In the genomic region with DNA sequence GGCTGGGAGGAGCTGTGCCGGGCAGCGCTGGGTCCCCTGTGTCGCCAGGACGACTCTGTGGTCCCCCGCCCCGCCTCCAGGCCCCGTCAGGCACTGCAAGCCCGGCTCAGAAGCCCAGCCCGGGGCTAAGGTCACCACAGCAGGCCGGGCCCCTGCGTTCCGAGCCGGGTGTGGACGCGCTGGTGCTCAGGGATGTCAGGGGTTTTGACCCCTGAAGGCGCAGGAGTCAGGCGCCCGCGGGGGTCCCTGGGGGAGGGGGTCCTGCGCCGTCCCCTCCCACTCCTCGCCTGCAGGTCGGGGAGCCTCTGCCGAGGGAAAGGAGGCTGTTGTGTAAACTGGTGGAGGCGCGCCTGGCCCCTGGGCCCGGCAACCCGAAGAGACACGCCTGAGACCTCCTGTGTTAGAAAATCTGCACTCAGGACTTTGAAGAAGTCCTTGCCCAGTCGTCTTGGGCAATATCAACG, we compare ENCODE assay signal across 12 cellular contexts. TPM values are rescaled to one million over a fixed set of nuclear protein-coding genes. Genes with fewer than 3 reads are reported as not detected.
DNase-seq lines count a peak whose midpoint lies in the region; ATAC-seq and TF ChIP-seq lines count a peak whose summit lies in the region.
"Had no signal": no experiment of that assay in that cellular context is flagged by ENCODE, and none has a peak within 500 bp of the region (broad histone marks: within the 10 kb centered on the region; RNA-seq: fewer than 3 reads in every experiment).

No MANE protein-coding gene starts in this region.

- H3K4me1 ChIP-seq in endodermal cell (ENCODE audit: control insufficient read depth, insufficient read depth, low read length) (no peaks in the 10 kb centered on the region), mucosa of rectum (ENCODE audit: control insufficient read depth in 2 of 2, insufficient read depth in 2 of 2, low read length in 2 of 2) (peaks cover 7 to 13% of the 10 kb centered on the region in 2 donors)

- WGBS in endodermal cell (ENCODE audit: insufficient coverage in 1 of 2, insufficient read length in 1 of 2), 2 experiments = 3 to 9% methylated on average over 7 to 31 of the region's 31 CpGs

- intact Hi-C loops in Right ventricle myocardium superior (cut with DNase I) = no loop called here
- intact Hi-C loops in cardiac septum (cut with DNase I) = loop anchor here (5.0 kb wide), 1 partner anchor 48 kb away; no protein-coding TSS in a partner anchor

- H3K9ac ChIP-seq in endodermal cell (ENCODE audit: extremely low read depth, low read length, poor library complexity, severe bottlenecking) = no peak overlapping the region
- H3K9ac ChIP-seq in mucosa of rectum (ENCODE audit: low read depth in 1 of 2, low read length in 2 of 2) = peak overlapping the region; percentile 1 to 72

- H3K27ac Mint-ChIP-seq in endodermal cell = peak overlapping the region; percentile 85

- H3K4me3 Mint-ChIP-seq in endodermal cell = peak overlapping the region; percentile 64

- H3K9me3 Mint-ChIP-seq in endodermal cell = no peaks in the 10 kb centered on the region

- H3K36me3 ChIP-seq in endodermal cell (ENCODE audit: control insufficient read depth, insufficient read depth, low read length) = no peaks in the 10 kb centered on the region
- no peaks in the 10 kb centered on the region for H3K36me3 ChIP-seq in mucosa of rectum (ENCODE audit: control insufficient read depth in 2 of 2, insufficient read depth in 2 of 2, low read length in 2 of 2)

- peak; percentile 57 for TF ChIP-seq CTCF in endodermal cell (conservative IDR thresholded peaks at IDR 0.05)

- ATAC-seq in Right ventricle myocardium superior (ENCODE audit: poor library complexity) = peak; percentile 49
- ATAC-seq in HG03439 (IDR thresholded peaks at IDR 0.05; ENCODE audit: unreplicated experiment) = no peak

- H3K27ac ChIP-seq in endodermal cell (ENCODE audit: low read depth, low read length) (no peak overlapping the region), mucosa of rectum (ENCODE audit: low read depth in 2 of 2, low read length in 2 of 2) (peak overlapping the region; percentile 54 to 61)

- DNase-seq in Right ventricle myocardium superior = peak; percentile 55
- no peak for DNase-seq in cardiac septum (ENCODE audit: low spot score)
- DNase-seq in endodermal cell = peak; percentile 89
- no peak for DNase-seq in SIG-M5 (lab: John Stamatoyannopoulos, UW)
- no peak for DNase-seq in GM19240 (ENCODE audit: insufficient read length, low spot score)
- DNase-seq in NCI-H748 treated with DMSO at 0.1 percent for 48 hours (lab: John Stamatoyannopoulos, UW) = no peak
- DNase-seq: AML-193, foreskin fibroblast, GOT3, posterior cingulate gyrus had no signal

- H3K36me3 Mint-ChIP-seq in endodermal cell (ENCODE audit: low read depth) = no peaks in the 10 kb centered on the region

- peaks cover 90% of the 10 kb centered on the region for H3K27me3 Mint-ChIP-seq in endodermal cell (ENCODE audit: insufficient read depth)

- peaks cover 50% of the 10 kb centered on the region for H3K27me3 ChIP-seq in endodermal cell (ENCODE audit: control insufficient read depth, insufficient read depth, low read length, poor library complexity, severe bottlenecking)
- H3K27me3 ChIP-seq in mucosa of rectum (ENCODE audit: control insufficient read depth in 2 of 2, insufficient read depth in 2 of 2, low read length in 2 of 2) = peaks cover 0 to 2% of the 10 kb centered on the region in 2 donors

- H3K4me3 ChIP-seq in endodermal cell (ENCODE audit: low read length) (peak overlapping the region; percentile 77), mucosa of rectum (ENCODE audit: low read length in 2 of 2) (peak overlapping the region; percentile 46 to 49)

- H3K4me1 Mint-ChIP-seq in endodermal cell = peaks cover 14% of the 10 kb centered on the region

- H3K9me3 ChIP-seq in endodermal cell (ENCODE audit: control insufficient read depth, low read length) (peaks cover 6% of the 10 kb centered on the region), mucosa of rectum (ENCODE audit: control insufficient read depth in 2 of 2, low read length in 2 of 2) (no peaks in the 10 kb centered on the region)

RNA-seq across cellular contexts. Expression of gene TMEM54, which starts 23.7 kb away (rescaled TPM):
- 10.5 TPM for total RNA-seq in Right ventricle myocardium superior
- 17.0 TPM for total RNA-seq in cardiac septum
- 10 to 100 TPM in 1 of 2 donors, 1 to 10 TPM in 1; 8.6 to 12.3 TPM for total RNA-seq in endodermal cell
- polyA plus RNA-seq in endodermal cell (2013, experiment 1 of 2) = 5.8 TPM
- polyA plus RNA-seq in endodermal cell (2013, experiment 2 of 2) = 5.7 TPM

RNA-seq across cellular contexts. Expression of gene HPCA, which starts 38.6 kb away (rescaled TPM):
- total RNA-seq in Right ventricle myocardium superior (not detected), cardiac septum (not detected), endodermal cell (1 to 10 TPM in 1 of 2 donors, not detected in 1; 1.2 TPM)
- 2.5 TPM for polyA plus RNA-seq in endodermal cell (2013, experiment 1 of 2)
- polyA plus RNA-seq in endodermal cell (2013, experiment 2 of 2) = 1.2 TPM

RNA-seq across cellular contexts. Expression of gene RNF19B, which starts 39.7 kb away (rescaled TPM):
- total RNA-seq in Right ventricle myocardium superior = 14.3 TPM
- 17.5 TPM for total RNA-seq in cardiac septum
- total RNA-seq in endodermal cell = 10 to 100 TPM; 17.8 TPM
- polyA plus RNA-seq in endodermal cell (2013, experiment 1 of 2) = 13.1 TPM
- polyA plus RNA-seq in endodermal cell (2013, experiment 2 of 2) = 12.7 TPM

RNA-seq across cellular contexts. Expression of gene FNDC5, which starts 54.2 kb away (rescaled TPM):
- total RNA-seq in Right ventricle myocardium superior (139 TPM), cardiac septum (18.7 TPM), endodermal cell (1 to 10 TPM; 6.0 to 7.2 TPM)
- polyA plus RNA-seq in endodermal cell (2013, experiment 1 of 2) = 32.9 TPM
- polyA plus RNA-seq in endodermal cell (2013, experiment 2 of 2) = 26.5 TPM

Comparison
In these comparisons a context has a peak if more than half of its experiments do, and no peak if none do; other contexts are left out.
1. DNase-seq: peak in Right ventricle myocardium superior (single experiment) and endodermal cell (single experiment); none in cardiac septum (single experiment), SIG-M5 (single experiment), GM19240 (single experiment) and NCI-H748 treated with DMSO at 0.1 percent for 48 hours (single experiment).